In genomic region chr19:36916991-36917390, GRCh38 we compare ENCODE assay signal across 8 cellular contexts. TPM values are rescaled to one million over a fixed set of nuclear protein-coding genes. Genes with fewer than 3 reads are reported as not detected.
A peak's percentile ranks its signal among the peaks of the same experiment; 100 is the strongest.
DNase-seq lines count a peak whose midpoint lies in the region.

No MANE protein-coding gene starts in this region.

- H3K4me3 ChIP-seq in effector memory CD4-positive, alpha-beta T cell (ENCODE audit: insufficient read depth, low read depth, low read length, poor library complexity, severe bottlenecking) = peak overlapping the region; percentile 73

- peaks cover 8% of the 10 kb centered on the region for H3K4me1 ChIP-seq in effector memory CD4-positive, alpha-beta T cell (ENCODE audit: control insufficient read depth, insufficient read depth, low read length, poor library complexity, severe bottlenecking)

- no peaks in the 10 kb centered on the region for H3K9me3 ChIP-seq in effector memory CD4-positive, alpha-beta T cell (ENCODE audit: control insufficient read depth, low read length)

- H3K27ac ChIP-seq in effector memory CD4-positive, alpha-beta T cell (ENCODE audit: insufficient read depth, low read length, poor library complexity, severe bottlenecking) = peak overlapping the region; percentile 92

- DNase-seq in EH (ENCODE audit: low read depth) = peak; percentile 28
- peak; percentile 26 for DNase-seq in NCI-H69 (lab: John Stamatoyannopoulos, UW)
- no peak for DNase-seq in effector memory CD4-positive, alpha-beta T cell
- DNase-seq in myocyte (ENCODE audit: low read depth) = peak; percentile 81
- DNase-seq in NCI-H1694 treated with DMSO at 0.1 percent for 48 hours (lab: John Stamatoyannopoulos, UW) = no peak
- no peak for DNase-seq in NCI-H2029 (lab: John Stamatoyannopoulos, UW)
- DNase-seq in GM19240 (ENCODE audit: insufficient read length, low spot score) = no peak
- no peak for DNase-seq in Kasumi-1 (lab: John Stamatoyannopoulos, UW)

- no peaks in the 10 kb centered on the region for H3K27me3 ChIP-seq in effector memory CD4-positive, alpha-beta T cell (replicated peaks; ENCODE audit: control insufficient read depth, insufficient read depth, low read length, poor library complexity, severe bottlenecking)

- H3K36me3 ChIP-seq in effector memory CD4-positive, alpha-beta T cell (ENCODE audit: control insufficient read depth, insufficient read depth, low read length) = peaks cover 21% of the 10 kb centered on the region

RNA-seq across cellular contexts. Expression of gene ZNF568, which starts 0.9 kb away (rescaled TPM):
- total RNA-seq in myocyte = 20.0 and 24.0 TPM in 2 replicates
- 11.7 TPM for polyA plus RNA-seq in myocyte (2012)

RNA-seq across cellular contexts. Expression of gene ZNF829, which starts 0.9 kb away (rescaled TPM):
- 3.4 and 3.8 TPM in 2 replicates for total RNA-seq in myocyte
- 1.1 TPM for polyA plus RNA-seq in myocyte (2012)

Comparison
In these comparisons a context has a peak if more than half of its experiments do, and no peak if none do; other contexts are left out.
1. DNase-seq: peak in EH (single experiment), NCI-H69 (single experiment) and myocyte (single experiment); none in effector memory CD4-positive, alpha-beta T cell (0 of 3), NCI-H1694 treated with DMSO at 0.1 percent for 48 hours (single experiment), NCI-H2029 (single experiment), GM19240 (single experiment) and Kasumi-1 (0 of 2).